10 cellular contexts compared by ENCODE assay signal in genomic region chr1:54464477-54465146, GRCh38. TPM values are rescaled to one million over a fixed set of nuclear protein-coding genes. Genes with fewer than 3 reads are reported as not detected.
A peak's percentile ranks its signal among the peaks of the same experiment; 100 is the strongest.
DNase-seq lines count a peak whose midpoint lies in the region; ATAC-seq and FAIRE-seq lines count a peak whose summit lies in the region.
"Had no signal": no experiment of that assay in that cellular context is flagged by ENCODE, and none has a peak within 500 bp of the region (broad histone marks: within the 10 kb centered on the region; RNA-seq: fewer than 3 reads in every experiment).

No MANE protein-coding gene starts in this region.

- H3K9ac ChIP-seq in HUES6 (ENCODE audit: low read length) (peak overlapping the region; percentile 45), iPS-18a (ENCODE audit: low read length) (no peak overlapping the region)
- H3K9ac ChIP-seq: GM23248 had no signal

- ATAC-seq in HG03442 (IDR thresholded peaks at IDR 0.05; ENCODE audit: unreplicated experiment), result no peak

- no peak for FAIRE-seq in small intestine (lab: Jason Lieb, UNC)

- DNase-seq in SKM-1 treated with dmso at 0.1 percent for 144 hours (lab: John Stamatoyannopoulos, UW; ENCODE audit: unreplicated experiment) (peak; percentile 90), small intestine (peak; percentile 50), putamen (ENCODE audit: low spot score) (no peak)
- no peak for DNase-seq in stimulated activated naive CD4-positive, alpha-beta T cell treated with Interleukin-2 at 50 U/mL for 16 hours (lab: John Stamatoyannopoulos, UW)
- DNase-seq: GM23248, left ventricle myocardium inferior had no signal

- no peaks in the 10 kb centered on the region for H3K9me3 ChIP-seq in HUES6 (ENCODE audit: control insufficient read depth, insufficient read depth, low read depth, low read length)
- H3K9me3 ChIP-seq in iPS-18a (ENCODE audit: control insufficient read depth, low read depth, low read length), result no peaks in the 10 kb centered on the region
- H3K9me3 ChIP-seq in small intestine (ENCODE audit: control insufficient read depth, low read depth), result no peaks in the 10 kb centered on the region
- H3K9me3 ChIP-seq: left ventricle myocardium inferior, Peyer's patch had no signal

- no peaks in the 10 kb centered on the region for H3K36me3 ChIP-seq in HUES6 (ENCODE audit: control insufficient read depth, insufficient read depth, low read length)
- H3K36me3 ChIP-seq in iPS-18a (ENCODE audit: control insufficient read depth, low read depth, low read length), result no peaks in the 10 kb centered on the region
- H3K36me3 ChIP-seq in small intestine (ENCODE audit: control insufficient read depth in 2 of 2, insufficient read depth in 2 of 2, low read length in 2 of 2), result no peaks in the 10 kb centered on the region
- H3K36me3 ChIP-seq: left ventricle myocardium inferior, Peyer's patch had no signal

- no peak overlapping the region for H3K4me3 ChIP-seq in HUES6 (ENCODE audit: low read depth, low read length)
- peak overlapping the region; percentile 15 for H3K4me3 ChIP-seq in iPS-18a (ENCODE audit: low read length)
- no peak overlapping the region for H3K4me3 ChIP-seq in small intestine (ENCODE audit: low read depth in 1 of 2, low read length in 2 of 2)
- H3K4me3 ChIP-seq: GM23248, left ventricle myocardium inferior, Peyer's patch had no signal

- H3K27ac ChIP-seq in HUES6 (ENCODE audit: low read depth, low read length) (peak overlapping the region; percentile 1; the same call in 1 of the 2 replicates), iPS-18a (ENCODE audit: low read length) (no peak overlapping the region), small intestine (ENCODE audit: low read depth in 1 of 2, low read length in 1 of 2) (no peak overlapping the region)
- H3K27ac ChIP-seq: GM23248, left ventricle myocardium inferior, Peyer's patch had no signal

- WGBS in small intestine, 3 donors, result 66 to 69% (median 68%) methylated on average over 9 of the region's 9 CpGs

- peaks cover 59% of the 10 kb centered on the region for H3K4me1 ChIP-seq in HUES6 (ENCODE audit: control insufficient read depth, insufficient read depth, low read length)
- H3K4me1 ChIP-seq in iPS-18a (ENCODE audit: control insufficient read depth, low read depth, low read length), result peaks cover 46% of the 10 kb centered on the region
- peaks cover 0 to 12% of the 10 kb centered on the region in 2 donors for H3K4me1 ChIP-seq in small intestine (ENCODE audit: control insufficient read depth in 2 of 2, insufficient read depth in 1 of 2, low read depth in 1 of 2, low read length in 1 of 2)

- H3K27me3 ChIP-seq in HUES6 (ENCODE audit: control insufficient read depth, insufficient read depth, low read length), result no peaks in the 10 kb centered on the region; the same call in 1 of the 2 replicates
- H3K27me3 ChIP-seq in iPS-18a (ENCODE audit: control insufficient read depth, insufficient read depth, low read length), result peaks cover 4% of the 10 kb centered on the region
- H3K27me3 ChIP-seq in small intestine (ENCODE audit: control insufficient read depth in 2 of 2, insufficient read depth in 2 of 2, low read length in 2 of 2), result no peaks in the 10 kb centered on the region
- H3K27me3 ChIP-seq: Peyer's patch had no signal

RNA-seq across cellular contexts. Expression of gene SSBP3, which starts 58.4 kb away (rescaled TPM):
- polyA plus RNA-seq in small intestine, result 10 to 100 TPM; 24.2 to 38.7 (median 25.7) TPM

Comparison
In these comparisons a context has a peak if more than half of its experiments do, and no peak if none do; other contexts are left out.
1. DNase-seq: peak in SKM-1 treated with dmso at 0.1 percent for 144 hours (single experiment) and small intestine (single experiment); none in putamen (single experiment) and stimulated activated naive CD4-positive, alpha-beta T cell treated with Interleukin-2 at 50 U/mL for 16 hours (single experiment).